ENCODE assay signal across 22 cellular contexts in the genomic region with DNA sequence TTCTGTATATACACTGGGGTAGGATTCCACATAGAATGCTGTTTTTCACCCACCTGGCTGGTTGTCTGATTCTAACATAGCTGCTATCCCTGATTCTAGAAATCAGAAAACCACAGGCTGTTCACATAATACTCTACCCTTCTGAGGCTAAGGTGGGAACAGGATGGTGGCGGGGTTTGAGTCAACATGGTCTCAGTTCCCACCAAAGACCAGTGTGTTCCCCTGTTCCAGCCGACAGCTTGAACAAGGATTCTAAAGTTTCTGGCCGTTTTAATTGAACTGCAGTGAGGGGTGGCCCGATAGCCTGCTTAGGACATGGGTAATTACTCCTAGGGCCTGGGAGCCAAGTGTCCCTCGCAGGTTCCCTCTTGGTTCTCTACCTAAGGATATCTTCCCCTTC. TPM values are rescaled to one million over a fixed set of nuclear protein-coding genes. Genes with fewer than 3 reads are reported as not detected.
DNase-seq lines count a peak whose midpoint lies in the region; ATAC-seq and TF ChIP-seq lines count a peak whose summit lies in the region.
"Had no signal": no experiment of that assay in that cellular context is flagged by ENCODE, and none has a peak within 500 bp of the region (broad histone marks: within the 10 kb centered on the region; RNA-seq: fewer than 3 reads in every experiment).

No MANE protein-coding gene starts in this region.

- peak overlapping the region in 1 of 2 donors; percentile 31 for H3K9ac ChIP-seq in stomach smooth muscle (ENCODE audit: low read length in 2 of 2)

- H3K27me3 Mint-ChIP-seq in activated naive CD4-positive, alpha-beta T cell treated with anti-CD3 and anti-CD28 coated beads, Interleukin-2, amount 50 U/mL, for 24 hours, result no peaks in the 10 kb centered on the region
- no peaks in the 10 kb centered on the region for H3K27me3 Mint-ChIP-seq in T-helper 1 cell treated with Interleukin-12 subunit alpha and Interleukin-12 subunit beta and Interleukin-4 antibody, amounts not matched to agents 30 μg/mL and 1 μg/mL, for 36 hours (ENCODE audit: low read depth)
- no peaks in the 10 kb centered on the region for H3K27me3 Mint-ChIP-seq in central memory CD8-positive, alpha-beta T cell
- no peaks in the 10 kb centered on the region for H3K27me3 Mint-ChIP-seq in type B pancreatic cell

- H3K4me3 ChIP-seq in stomach smooth muscle (ENCODE audit: low read length in 2 of 2), result peak overlapping the region in 1 of 2 donors; percentile 17
- H3K4me3 ChIP-seq: adrenal gland, gastrocnemius medialis, right atrium auricular region had no signal

- H3K36me3 Mint-ChIP-seq in activated naive CD4-positive, alpha-beta T cell treated with anti-CD3 and anti-CD28 coated beads, Interleukin-2, amount 50 U/mL, for 24 hours, result peaks cover 4% of the 10 kb centered on the region
- H3K36me3 Mint-ChIP-seq in T-helper 1 cell treated with Interleukin-12 subunit alpha and Interleukin-12 subunit beta and Interleukin-4 antibody, amounts not matched to agents 30 μg/mL and 1 μg/mL, for 36 hours (ENCODE audit: low read depth), result peaks cover 2% of the 10 kb centered on the region
- peaks cover 5% of the 10 kb centered on the region for H3K36me3 Mint-ChIP-seq in central memory CD8-positive, alpha-beta T cell (ENCODE audit: insufficient read depth)
- H3K36me3 Mint-ChIP-seq in type B pancreatic cell, result no peaks in the 10 kb centered on the region

- no peaks in the 10 kb centered on the region for H3K27me3 ChIP-seq in stomach smooth muscle (ENCODE audit: control insufficient read depth in 1 of 2, insufficient read depth in 2 of 2, low read length in 2 of 2)
- H3K27me3 ChIP-seq: adrenal gland, gastrocnemius medialis, right atrium auricular region had no signal

- peaks cover 55% of the 10 kb centered on the region for H3K4me1 ChIP-seq in stomach smooth muscle (ENCODE audit: control insufficient read depth, insufficient read depth, low read length)

- H3K9me3 Mint-ChIP-seq in activated naive CD4-positive, alpha-beta T cell treated with anti-CD3 and anti-CD28 coated beads, Interleukin-2, amount 50 U/mL, for 24 hours, result no peaks in the 10 kb centered on the region
- no peaks in the 10 kb centered on the region for H3K9me3 Mint-ChIP-seq in T-helper 1 cell treated with Interleukin-12 subunit alpha and Interleukin-12 subunit beta and Interleukin-4 antibody, amounts not matched to agents 30 μg/mL and 1 μg/mL, for 36 hours
- H3K9me3 Mint-ChIP-seq in central memory CD8-positive, alpha-beta T cell, result no peaks in the 10 kb centered on the region
- no peaks in the 10 kb centered on the region for H3K9me3 Mint-ChIP-seq in type B pancreatic cell

- H3K27ac Mint-ChIP-seq in activated naive CD4-positive, alpha-beta T cell treated with anti-CD3 and anti-CD28 coated beads, Interleukin-2, amount 50 U/mL, for 24 hours, result peak overlapping the region; percentile 60
- peak overlapping the region; percentile 17 for H3K27ac Mint-ChIP-seq in T-helper 1 cell treated with Interleukin-12 subunit alpha and Interleukin-12 subunit beta and Interleukin-4 antibody, amounts not matched to agents 30 μg/mL and 1 μg/mL, for 36 hours
- peak overlapping the region; percentile 90 for H3K27ac Mint-ChIP-seq in central memory CD8-positive, alpha-beta T cell (ENCODE audit: low read depth)
- H3K27ac Mint-ChIP-seq in type B pancreatic cell, result no peak overlapping the region

- peak overlapping the region; percentile 12 for H3K27ac ChIP-seq in stomach smooth muscle (ENCODE audit: low read length)
- H3K27ac ChIP-seq: adrenal gland, gastrocnemius medialis, right atrium auricular region had no signal

- TF ChIP-seq CTCF in type B pancreatic cell (conservative IDR thresholded peaks at IDR 0.05), result no peak

- no peaks in the 10 kb centered on the region for H3K36me3 ChIP-seq in stomach smooth muscle (ENCODE audit: control insufficient read depth in 2 of 2, insufficient read depth in 2 of 2, low read length in 2 of 2)
- H3K36me3 ChIP-seq: adrenal gland, gastrocnemius medialis, right atrium auricular region had no signal

- H3K9me3 ChIP-seq in stomach smooth muscle (ENCODE audit: control insufficient read depth in 2 of 2, low read length in 2 of 2), result no peaks in the 10 kb centered on the region
- H3K9me3 ChIP-seq: adrenal gland, gastrocnemius medialis, right atrium auricular region had no signal

- no peak for ATAC-seq in central memory CD8-positive, alpha-beta T cell (replicated peaks; ENCODE audit: extremely low read depth, poor library complexity, severe bottlenecking)
- ATAC-seq: gastrocnemius medialis, HCT116 had no signal

- DNase-seq in activated naive CD4-positive, alpha-beta T cell treated with Interleukin-2 at 50 U/mL for 16 hours, result no peak
- DNase-seq in central memory CD8-positive, alpha-beta T cell (ENCODE audit: low spot score in 2 of 2), result no peak
- no peak for DNase-seq in NCI-H345 treated with DMSO at 0.1 percent for 48 hours (lab: John Stamatoyannopoulos, UW; ENCODE audit: unreplicated experiment)
- no peak for DNase-seq in MV-4-11 (lab: John Stamatoyannopoulos, UW)
- no peak for DNase-seq in type B pancreatic cell (ENCODE audit: extremely low spot score, unreplicated experiment)
- DNase-seq: activated CD4-positive, alpha-beta T cell treated with anti-CD3 and anti-CD28 coated beads for 1 hour; activated T-cell treated with anti-CD3 and anti-CD28 coated beads for 4 hours; adrenal gland; dermis blood vessel endothelial cell; erythroblast; gastrocnemius medialis; KBM-7; NCI-H1048; NCI-H526 treated with DMSO at 0.1 percent for 48 hours; SHP77 treated with DMSO at 0.1 percent for 48 hours; stimulated activated naive CD4-positive, alpha-beta T cell; T1000 had no signal

- H3K4me1 Mint-ChIP-seq in activated naive CD4-positive, alpha-beta T cell treated with anti-CD3 and anti-CD28 coated beads, Interleukin-2, amount 50 U/mL, for 24 hours, result peaks cover 89% of the 10 kb centered on the region
- peaks cover 65% of the 10 kb centered on the region for H3K4me1 Mint-ChIP-seq in T-helper 1 cell treated with Interleukin-12 subunit alpha and Interleukin-12 subunit beta and Interleukin-4 antibody, amounts not matched to agents 30 μg/mL and 1 μg/mL, for 36 hours (ENCODE audit: low read depth)
- H3K4me1 Mint-ChIP-seq in central memory CD8-positive, alpha-beta T cell, result peaks cover 71% of the 10 kb centered on the region
- peaks cover 62% of the 10 kb centered on the region for H3K4me1 Mint-ChIP-seq in type B pancreatic cell (ENCODE audit: unreplicated experiment)

- no peak overlapping the region for H3K4me3 Mint-ChIP-seq in activated naive CD4-positive, alpha-beta T cell treated with anti-CD3 and anti-CD28 coated beads, Interleukin-2, amount 50 U/mL, for 24 hours
- no peak overlapping the region for H3K4me3 Mint-ChIP-seq in T-helper 1 cell treated with Interleukin-12 subunit alpha and Interleukin-12 subunit beta and Interleukin-4 antibody, amounts not matched to agents 30 μg/mL and 1 μg/mL, for 36 hours
- peak overlapping the region; percentile 63 for H3K4me3 Mint-ChIP-seq in central memory CD8-positive, alpha-beta T cell
- no peak overlapping the region for H3K4me3 Mint-ChIP-seq in type B pancreatic cell

RNA-seq across cellular contexts. Expression of gene PEX14, which starts 38.4 kb away (rescaled TPM):
- 22.5 and 25.3 TPM in 2 replicates for total RNA-seq in type B pancreatic cell (ENCODE audit: low replicate concordance)

RNA-seq across cellular contexts. Expression of gene DFFA, which starts 40.9 kb away (rescaled TPM):
- 41.6 and 52.8 TPM in 2 replicates for total RNA-seq in type B pancreatic cell (ENCODE audit: low replicate concordance)
